In the genomic region with DNA sequence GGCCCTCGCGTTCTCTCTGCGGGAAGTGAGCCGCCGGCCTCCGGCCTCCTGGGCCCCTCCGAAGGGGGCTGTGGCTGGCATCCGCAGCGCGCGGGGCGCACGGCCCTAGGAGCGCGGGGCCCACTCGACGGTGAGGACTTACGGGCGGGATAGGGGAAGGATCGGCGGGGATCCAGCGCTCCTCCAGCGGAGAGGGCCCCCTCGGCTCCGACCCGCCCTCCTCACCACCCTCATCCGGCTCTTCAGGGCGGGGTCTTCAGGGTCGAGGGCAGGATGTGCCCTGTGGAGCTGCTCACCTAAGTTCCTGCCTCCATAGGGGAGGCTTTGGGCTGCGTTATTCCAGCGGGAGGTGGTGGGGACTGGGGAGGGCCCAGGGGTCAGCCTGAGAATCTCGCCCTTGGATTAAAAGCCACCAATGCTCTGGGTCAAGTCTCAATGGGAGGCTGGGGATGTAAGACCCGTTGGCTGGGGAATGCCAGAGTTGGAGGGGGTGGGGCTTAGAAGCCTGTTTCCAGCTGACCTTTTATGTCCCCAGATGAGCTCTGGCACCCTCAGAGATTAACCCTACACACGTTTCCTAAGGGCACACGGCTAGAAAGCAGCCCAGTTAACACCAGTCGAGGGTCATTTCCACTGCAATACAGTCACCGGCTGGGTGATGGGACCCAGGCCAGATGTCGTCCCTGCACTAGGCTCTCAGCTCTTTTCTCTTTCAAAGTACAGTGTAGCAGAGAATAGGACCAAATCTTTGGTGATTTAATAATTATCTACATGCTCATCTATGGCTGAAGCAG, we compare ENCODE assay signal across 8 cellular contexts. TPM values are rescaled to one million over a fixed set of nuclear protein-coding genes. Genes with fewer than 3 reads are reported as not detected.
DNase-seq lines count a peak whose midpoint lies in the region; ATAC-seq and TF ChIP-seq lines count a peak whose summit lies in the region.

No MANE protein-coding gene starts in this region.

- H3K4me1 ChIP-seq in right atrium auricular region (peaks cover 0 to 70% of the 10 kb centered on the region in 2 donors), foreskin keratinocyte (no peaks in the 10 kb centered on the region)

- peak overlapping the region; percentile 69 to 88 for H3K27ac ChIP-seq in right atrium auricular region
- peak overlapping the region; percentile 3 to 86 (median 65) for H3K27ac ChIP-seq in skin epidermis
- H3K27ac ChIP-seq in foreskin keratinocyte = no peak overlapping the region

- TF ChIP-seq CTCF in right atrium auricular region (IDR thresholded peaks at IDR 0.05) = no peak
- TF ChIP-seq CTCF in foreskin keratinocyte (conservative IDR thresholded peaks at IDR 0.05) = no peak

- no peaks in the 10 kb centered on the region for H3K36me3 ChIP-seq in right atrium auricular region

- H3K9me3 ChIP-seq in right atrium auricular region = no peaks in the 10 kb centered on the region

- DNase-seq in NCI-H2196 (lab: John Stamatoyannopoulos, UW; ENCODE audit: unreplicated experiment) (peak; percentile 20), NCI-H2196 treated with DMSO at 0.1 percent for 48 hours (lab: John Stamatoyannopoulos, UW; ENCODE audit: unreplicated experiment) (no peak), T1000 (lab: John Stamatoyannopoulos, UW) (peak; percentile 63), right atrium auricular region (ENCODE audit: low spot score) (peak; percentile 56), NCI-H1092 (lab: John Stamatoyannopoulos, UW) (no peak), foreskin keratinocyte (no peak)

- peaks cover 0 to 4% of the 10 kb centered on the region in 2 donors for H3K27me3 ChIP-seq in right atrium auricular region
- H3K27me3 ChIP-seq in foreskin keratinocyte = peaks cover 28% of the 10 kb centered on the region

- no peak for ATAC-seq in HG02885 (IDR thresholded peaks at IDR 0.05; ENCODE audit: poor library complexity, unreplicated experiment)
- no peak for ATAC-seq in foreskin keratinocyte

- H3K4me3 ChIP-seq in right atrium auricular region (peak overlapping the region; percentile 48 to 60), skin epidermis (peak overlapping the region; percentile 34 to 55 (median 50))

RNA-seq across cellular contexts. Expression of a gene that starts 13.4 kb away (rescaled TPM):
- total RNA-seq in right atrium auricular region (1 to 10 TPM; 4.3 to 6.9 TPM), foreskin keratinocyte (not detected in 2 replicates)
- polyA plus RNA-seq in foreskin keratinocyte = not detected in 2 replicates

RNA-seq across cellular contexts. Expression of a gene that starts 39.2 kb away (rescaled TPM):
- total RNA-seq in right atrium auricular region = not detected
- 0.07 TPM in 1 of 2 replicates, not detected in the other for total RNA-seq in foreskin keratinocyte
- polyA plus RNA-seq in foreskin keratinocyte = 0.01 TPM in 1 of 2 replicates, not detected in the other

Comparison
In these comparisons a context has a peak if more than half of its experiments do, and no peak if none do; other contexts are left out.
1. DNase-seq: peak in NCI-H2196 (single experiment), T1000 (single experiment) and right atrium auricular region (single experiment); none in NCI-H2196 treated with DMSO at 0.1 percent for 48 hours (single experiment), NCI-H1092 (single experiment) and foreskin keratinocyte (0 of 2).